ENCODE assay signal across 1 cellular context in the genomic region with DNA sequence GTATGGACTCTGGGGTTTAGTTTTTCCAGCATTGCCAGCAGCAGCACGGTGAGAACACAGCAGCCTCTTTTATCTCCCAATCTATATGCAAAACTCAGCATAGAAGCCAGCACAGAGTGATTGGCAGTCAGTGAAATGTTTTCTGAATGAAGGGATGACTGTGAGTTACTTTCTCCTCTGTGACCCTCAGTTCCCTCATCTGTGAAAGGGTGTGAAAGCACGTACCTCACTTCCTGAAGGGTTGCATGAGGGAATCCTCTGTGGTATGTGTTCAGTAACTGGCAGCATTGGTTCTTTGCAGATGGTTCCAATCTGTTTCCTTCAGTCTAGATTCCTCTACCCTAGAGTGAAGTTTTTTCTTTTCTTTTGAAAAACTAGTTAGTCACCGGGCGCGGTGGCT.
TF ChIP-seq lines count a peak whose summit lies in the region.

No MANE protein-coding gene starts in this region.

TF ChIP-seq in K562, 482 proteins besides CTCF, POLR2A, EP300 and RAD21:
- TF ChIP-seq PKNOX1 (IDR thresholded peaks at IDR 0.05) (peak; percentile 71; the same call in 1 of the 2 replicates), ZNF639 (CRISPR knock-in tag; conservative IDR thresholded peaks at IDR 0.05 in 1 of 2, IDR thresholded peaks at IDR 0.05 in 1 of 2) (no peak), GATA2 (CRISPR knock-in tag; IDR thresholded peaks at IDR 0.05) (peak; percentile 39; the same call in 1 of the 2 replicates)
TF ChIP-seq in K562: peak in this region for 2.
